1 cellular context compared by ENCODE assay signal in the genomic region with DNA sequence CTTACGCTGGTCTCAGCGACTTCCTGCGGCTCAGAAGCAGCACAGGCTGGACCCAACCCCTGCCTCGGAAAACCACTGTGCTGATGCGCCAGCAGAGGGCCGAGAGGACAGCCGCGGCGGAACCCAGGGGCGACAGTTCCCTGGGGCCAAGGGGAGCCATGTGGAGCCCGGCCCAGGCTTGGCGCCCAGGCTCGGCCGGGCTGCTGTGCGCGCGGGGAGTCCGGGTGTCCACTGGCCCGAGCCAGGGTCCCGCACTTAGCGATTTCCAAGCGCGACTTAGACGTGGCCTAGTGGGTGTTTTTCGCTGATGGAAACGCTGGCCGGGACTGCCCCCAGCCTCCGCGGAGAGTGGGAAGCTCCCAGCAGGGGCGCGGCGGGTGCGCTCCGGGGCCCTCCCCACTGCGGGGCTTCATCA.
TF ChIP-seq lines count a peak whose summit lies in the region.

No MANE protein-coding gene starts in this region.

TF ChIP-seq in WTC11, 78 proteins besides CTCF, POLR2A, EP300 and RAD21 (continued from another document):
- TF ChIP-seq, protein P1, sequence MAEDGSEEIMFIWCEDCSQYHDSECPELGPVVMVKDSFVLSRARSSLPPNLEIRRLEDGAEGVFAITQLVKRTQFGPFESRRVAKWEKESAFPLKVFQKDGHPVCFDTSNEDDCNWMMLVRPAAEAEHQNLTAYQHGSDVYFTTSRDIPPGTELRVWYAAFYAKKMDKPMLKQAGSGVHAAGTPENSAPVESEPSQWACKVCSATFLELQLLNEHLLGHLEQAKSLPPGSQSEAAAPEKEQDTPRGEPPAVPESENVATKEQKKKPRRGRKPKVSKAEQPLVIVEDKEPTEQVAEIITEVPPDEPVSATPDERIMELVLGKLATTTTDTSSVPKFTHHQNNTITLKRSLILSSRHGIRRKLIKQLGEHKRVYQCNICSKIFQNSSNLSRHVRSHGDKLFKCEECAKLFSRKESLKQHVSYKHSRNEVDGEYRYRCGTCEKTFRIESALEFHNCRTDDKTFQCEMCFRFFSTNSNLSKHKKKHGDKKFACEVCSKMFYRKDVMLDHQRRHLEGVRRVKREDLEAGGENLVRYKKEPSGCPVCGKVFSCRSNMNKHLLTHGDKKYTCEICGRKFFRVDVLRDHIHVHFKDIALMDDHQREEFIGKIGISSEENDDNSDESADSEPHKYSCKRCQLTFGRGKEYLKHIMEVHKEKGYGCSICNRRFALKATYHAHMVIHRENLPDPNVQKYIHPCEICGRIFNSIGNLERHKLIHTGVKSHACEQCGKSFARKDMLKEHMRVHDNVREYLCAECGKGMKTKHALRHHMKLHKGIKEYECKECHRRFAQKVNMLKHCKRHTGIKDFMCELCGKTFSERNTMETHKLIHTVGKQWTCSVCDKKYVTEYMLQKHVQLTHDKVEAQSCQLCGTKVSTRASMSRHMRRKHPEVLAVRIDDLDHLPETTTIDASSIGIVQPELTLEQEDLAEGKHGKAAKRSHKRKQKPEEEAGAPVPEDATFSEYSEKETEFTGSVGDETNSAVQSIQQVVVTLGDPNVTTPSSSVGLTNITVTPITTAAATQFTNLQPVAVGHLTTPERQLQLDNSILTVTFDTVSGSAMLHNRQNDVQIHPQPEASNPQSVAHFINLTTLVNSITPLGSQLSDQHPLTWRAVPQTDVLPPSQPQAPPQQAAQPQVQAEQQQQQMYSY (CRISPR knock-in tag; IDR thresholded peaks at IDR 0.05): no peak
- TF ChIP-seq SP1 (CRISPR knock-in tag; conservative IDR thresholded peaks at IDR 0.05) (0 out of 2 replicates have a peak, but pooled peaks have one; percentile 21), ZNF423 (CRISPR knock-in tag; IDR thresholded peaks at IDR 0.05) (peak; percentile 74)
- TF ChIP-seq, protein P2, sequence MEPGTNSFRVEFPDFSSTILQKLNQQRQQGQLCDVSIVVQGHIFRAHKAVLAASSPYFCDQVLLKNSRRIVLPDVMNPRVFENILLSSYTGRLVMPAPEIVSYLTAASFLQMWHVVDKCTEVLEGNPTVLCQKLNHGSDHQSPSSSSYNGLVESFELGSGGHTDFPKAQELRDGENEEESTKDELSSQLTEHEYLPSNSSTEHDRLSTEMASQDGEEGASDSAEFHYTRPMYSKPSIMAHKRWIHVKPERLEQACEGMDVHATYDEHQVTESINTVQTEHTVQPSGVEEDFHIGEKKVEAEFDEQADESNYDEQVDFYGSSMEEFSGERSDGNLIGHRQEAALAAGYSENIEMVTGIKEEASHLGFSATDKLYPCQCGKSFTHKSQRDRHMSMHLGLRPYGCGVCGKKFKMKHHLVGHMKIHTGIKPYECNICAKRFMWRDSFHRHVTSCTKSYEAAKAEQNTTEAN (CRISPR knock-in tag; IDR thresholded peaks at IDR 0.05): peak; percentile 43; the same call in 1 of the 2 replicates
- TF ChIP-seq, protein P3, sequence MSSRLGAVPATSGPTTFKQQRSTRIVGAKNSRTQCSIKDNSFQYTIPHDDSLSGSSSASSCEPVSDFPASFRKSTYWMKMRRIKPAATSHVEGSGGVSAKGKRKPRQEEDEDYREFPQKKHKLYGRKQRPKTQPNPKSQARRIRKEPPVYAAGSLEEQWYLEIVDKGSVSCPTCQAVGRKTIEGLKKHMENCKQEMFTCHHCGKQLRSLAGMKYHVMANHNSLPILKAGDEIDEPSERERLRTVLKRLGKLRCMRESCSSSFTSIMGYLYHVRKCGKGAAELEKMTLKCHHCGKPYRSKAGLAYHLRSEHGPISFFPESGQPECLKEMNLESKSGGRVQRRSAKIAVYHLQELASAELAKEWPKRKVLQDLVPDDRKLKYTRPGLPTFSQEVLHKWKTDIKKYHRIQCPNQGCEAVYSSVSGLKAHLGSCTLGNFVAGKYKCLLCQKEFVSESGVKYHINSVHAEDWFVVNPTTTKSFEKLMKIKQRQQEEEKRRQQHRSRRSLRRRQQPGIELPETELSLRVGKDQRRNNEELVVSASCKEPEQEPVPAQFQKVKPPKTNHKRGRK (CRISPR knock-in tag; IDR thresholded peaks at IDR 0.05; ENCODE audit: borderline replicate concordance): no peak
- TF ChIP-seq, protein P4, sequence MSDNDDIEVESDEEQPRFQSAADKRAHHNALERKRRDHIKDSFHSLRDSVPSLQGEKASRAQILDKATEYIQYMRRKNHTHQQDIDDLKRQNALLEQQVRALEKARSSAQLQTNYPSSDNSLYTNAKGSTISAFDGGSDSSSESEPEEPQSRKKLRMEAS (CRISPR knock-in tag; IDR thresholded peaks at IDR 0.05): peak; percentile 27; the same call in 1 of the 2 replicates
